8 cellular contexts compared by ENCODE assay signal in genomic region chr12:111404362-111405148, GRCh38. TPM values are rescaled to one million over a fixed set of nuclear protein-coding genes. Genes with fewer than 3 reads are reported as not detected.
DNase-seq lines count a peak whose midpoint lies in the region; ATAC-seq and TF ChIP-seq lines count a peak whose summit lies in the region.

No MANE protein-coding gene starts in this region.

- peaks cover 57% of the 10 kb centered on the region for H3K4me1 Mint-ChIP-seq in CD14-positive monocyte

- no peaks in the 10 kb centered on the region for H3K27me3 ChIP-seq in GM23248 (replicated peaks; ENCODE audit: insufficient read depth)

- peak overlapping the region; percentile 56 for H3K4me2 ChIP-seq in GM23248 (ENCODE audit: unreplicated experiment)

- peaks cover 7 to 23% of the 10 kb centered on the region in 2 donors for H3K36me3 Mint-ChIP-seq in CD14-positive monocyte

- peaks cover 23% of the 10 kb centered on the region for H3K4me1 ChIP-seq in GM23248 (ENCODE audit: insufficient read depth)

- H4K20me1 ChIP-seq in GM23248 (ENCODE audit: insufficient read depth) = no peaks in the 10 kb centered on the region

- H2AFZ ChIP-seq in GM23248 = peak overlapping the region; percentile 70

- H3K36me3 ChIP-seq in GM23248 (ENCODE audit: low read depth) = no peaks in the 10 kb centered on the region

- TF ChIP-seq CTCF in CD14-positive monocyte (IDR thresholded peaks at IDR 0.05) = no peak

- H3K9me2 ChIP-seq in GM23248 (ENCODE audit: insufficient read depth) = no peaks in the 10 kb centered on the region

- H3K27ac Mint-ChIP-seq in CD14-positive monocyte = peak overlapping the region; percentile 91 to 100 (median 97)

- peak overlapping the region; percentile 84 to 85 for H3K4me3 Mint-ChIP-seq in CD14-positive monocyte

- in situ Hi-C loops in GM23248 (cut with MboI) = no loop called here

- peaks cover 0 to 11% (median 0%) of the 10 kb centered on the region in 3 donors for H3K27me3 Mint-ChIP-seq in CD14-positive monocyte (ENCODE audit: low read depth in 3 of 3)

- H3K79me2 ChIP-seq in GM23248 (ENCODE audit: insufficient read depth) = peaks cover 36% of the 10 kb centered on the region

- peak overlapping the region; percentile 93 for H3K4me3 ChIP-seq in GM23248

- peak overlapping the region; percentile 23; the same call in 1 of the 2 replicates for H3K9ac ChIP-seq in GM23248

- 49 to 64% methylated on average over 15 to 21 of the region's 21 CpGs for WGBS in GM23248 (ENCODE audit: low coverage in 1 of 2, low lambda C conversion rate in 2 of 2, missing lambda C conversion rate in 2 of 2), 2 experiments

- intact Hi-C loops in CD14-positive monocyte (cut with micrococcal nuclease) (loop anchor here (1.0 to 10.0 kb wide), 3 partner anchors 7 to 90 kb away; no protein-coding TSS in a partner anchor), left colon (cut with DNase I, micrococcal nuclease) (loop anchor here in 1 of 2 donors (5.0 kb wide), 1 partner anchor 48 kb away; no protein-coding TSS in a partner anchor)

- DNase-seq in CD14-positive monocyte (ENCODE audit: low spot score) (no peak), GM23248 (peak; percentile 58), RPMI7951 (ENCODE audit: low read depth) (peak; percentile 50), amniotic epithelial cell (ENCODE audit: low read depth) (peak; percentile 42), left colon (peak; percentile 48 to 57), NCI-H510A (lab: John Stamatoyannopoulos, UW) (no peak)
- DNase-seq in stimulated activated CD4-positive, alpha-beta T cell treated with anti-CD3 and anti-CD28 coated beads, Interleukin-4, amount 100 ng/mL, for 48 hours (ENCODE audit: low read depth in 2 of 2) = peak; percentile 67 to 69

- peaks cover 0 to 2% (median 0%) of the 10 kb centered on the region in 7 donors for H3K9me3 Mint-ChIP-seq in CD14-positive monocyte

- H3K9me3 ChIP-seq in GM23248 (ENCODE audit: low read depth) = no peaks in the 10 kb centered on the region

- peak; percentile 8 for ATAC-seq in left colon
- no peak for ATAC-seq in esophagus mucosa

- H3K27ac ChIP-seq in GM23248 = no peak overlapping the region

- H3F3A ChIP-seq in GM23248 (ENCODE audit: insufficient read depth) = peaks cover 45% of the 10 kb centered on the region

RNA-seq across cellular contexts. Expression of gene SH2B3, which starts 1.2 kb away (rescaled TPM):
- polyA plus RNA-seq in CD14-positive monocyte (10 to 100 TPM; 15.2 to 33.5 TPM), GM23248 (2016; fragmentation: Nextera tagmentation; extraction: Ambion mirVana) (9.2 and 9.4 TPM in 2 replicates)
- 39.1 and 42.8 TPM in 2 replicates for total RNA-seq in GM23248 (2014; rRNA removed; shearing (Covaris generic))
- total RNA-seq in RPMI7951 (2014; rRNA removed; shearing (Covaris generic)) = 99.7 and 105 TPM in 2 replicates
- total RNA-seq in left colon (10 to 100 TPM; 22.9 to 27.1 TPM), esophagus mucosa (1.8 TPM)

RNA-seq across cellular contexts. Expression of gene PHETA1, which starts 35.7 kb away (rescaled TPM):
- 1 to 10 TPM; 3.4 to 4.9 TPM for polyA plus RNA-seq in CD14-positive monocyte
- 4.8 and 12.9 TPM in 2 replicates for total RNA-seq in GM23248 (2014; rRNA removed; shearing (Covaris generic))
- polyA plus RNA-seq in GM23248 (2016; fragmentation: Nextera tagmentation; extraction: Ambion mirVana) = 6.6 and 7.9 TPM in 2 replicates
- total RNA-seq in RPMI7951 (2014; rRNA removed; shearing (Covaris generic)) = 2.3 and 6.8 TPM in 2 replicates
- 10 to 100 TPM; 27.9 to 39.1 TPM for total RNA-seq in left colon
- total RNA-seq in esophagus mucosa = 9.2 TPM

Comparison
In these comparisons a context has a peak if more than half of its experiments do, and no peak if none do; other contexts are left out.
1. DNase-seq: peak in GM23248 (single experiment), RPMI7951 (single experiment), amniotic epithelial cell (single experiment), left colon (2 of 2) and stimulated activated CD4-positive, alpha-beta T cell treated with anti-CD3 and anti-CD28 coated beads, Interleukin-4, amount 100 ng/mL, for 48 hours (2 of 2); none in CD14-positive monocyte (single experiment) and NCI-H510A (single experiment).